ENCODE assay signal across 1 cellular context in the genomic region with DNA sequence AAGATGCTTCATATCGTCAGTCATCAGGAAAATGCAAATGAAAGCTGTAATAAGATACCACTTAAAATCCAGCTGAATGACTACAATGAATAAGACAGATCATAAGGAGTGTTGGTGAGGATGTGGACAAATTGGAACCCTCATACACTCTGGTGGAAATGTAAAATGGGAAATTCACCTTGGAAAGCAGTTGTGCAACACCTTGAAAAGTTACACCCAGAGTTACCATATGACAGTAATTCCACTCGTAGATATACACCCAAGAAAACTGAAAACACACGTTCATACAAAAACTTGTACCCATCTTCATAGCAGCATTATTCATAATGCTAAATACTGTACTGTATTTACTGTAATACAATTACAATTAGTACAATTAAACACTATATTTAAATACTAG.
TF ChIP-seq lines count a peak whose summit lies in the region.

No MANE protein-coding gene starts in this region.

TF ChIP-seq in A549, 52 proteins besides CTCF, POLR2A, EP300 and RAD21 (continued from another document):
- TF ChIP-seq NPAS2 (CRISPR knock-in tag; IDR thresholded peaks at IDR 0.05; ENCODE audit: borderline replicate concordance) = no peak
- no peak for TF ChIP-seq EHF (CRISPR knock-in tag; IDR thresholded peaks at IDR 0.05)
- no peak for TF ChIP-seq CBX2 (IDR thresholded peaks at IDR 0.05; ENCODE audit: borderline replicate concordance, low read depth)
- TF ChIP-seq CEBPB (IDR thresholded peaks at IDR 0.05) = peak in 1 of 2 experiments; percentile 15; a peak in 1 of 4 replicates
